ENCODE assay signal across 1 cellular context in genomic region chr4:111630705-111631104, GRCh38.
TF ChIP-seq lines count a peak whose summit lies in the region.

No MANE protein-coding gene starts in this region.

TF ChIP-seq in GM23338, 12 proteins besides CTCF, POLR2A, EP300 and RAD21 (continued from another document):
- TF ChIP-seq ZNF462 (CRISPR knock-in tag; IDR thresholded peaks at IDR 0.05) (no peak), ZNF114 (CRISPR knock-in tag; IDR thresholded peaks at IDR 0.05) (no peak)
